ENCODE assay signal across 8 cellular contexts in the genomic region with DNA sequence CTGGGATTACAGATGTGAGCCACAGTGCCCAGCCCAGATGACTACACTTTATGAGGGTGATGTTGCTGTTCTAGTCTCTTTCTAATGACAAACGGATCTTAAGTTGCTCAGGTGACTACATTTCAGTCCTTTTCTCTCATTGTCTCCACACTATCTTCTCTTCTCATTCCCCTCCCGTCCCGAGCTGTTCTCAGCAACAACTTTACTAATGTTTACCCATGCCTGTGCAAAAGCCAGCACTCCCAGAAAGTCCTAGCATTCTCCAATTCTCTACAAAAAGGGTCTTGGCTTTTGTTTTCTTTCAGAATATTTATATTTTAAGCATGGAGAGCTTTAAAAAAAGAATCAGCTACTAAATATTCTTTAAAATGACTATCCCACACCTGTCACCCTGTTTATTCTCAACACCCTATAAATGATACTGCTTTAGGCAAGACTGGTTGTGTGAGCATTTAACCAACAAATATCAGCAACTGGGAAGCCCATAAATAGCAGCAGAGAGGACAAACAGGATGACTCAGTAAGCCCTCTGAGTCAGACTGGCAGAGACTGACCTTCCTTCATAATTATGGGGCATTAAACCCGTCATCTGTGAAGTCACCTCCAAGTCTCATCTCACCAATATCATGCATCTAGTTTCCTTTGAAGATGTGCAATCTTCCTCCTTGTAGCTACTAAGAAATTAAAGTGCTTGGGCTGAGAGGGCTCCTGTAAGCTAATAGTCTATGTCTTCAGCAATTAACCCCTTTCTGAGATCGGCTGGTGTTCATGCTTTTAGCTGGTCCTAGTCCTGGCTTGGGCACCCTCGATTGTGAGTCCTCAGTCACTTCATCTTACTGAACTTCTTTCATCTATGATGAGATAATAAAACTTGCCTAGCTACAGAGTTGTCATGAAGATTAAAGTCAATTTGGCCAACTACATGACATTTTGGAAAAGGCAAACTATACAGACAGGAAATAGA.
DNase-seq lines count a peak whose midpoint lies in the region; ATAC-seq, FAIRE-seq and TF ChIP-seq lines count a peak whose summit lies in the region.
"Not testable (repeated sequence)": the region's sequence is repeated elsewhere in the genome, so short reads cannot be mapped to it uniquely, and the experiment has no call there.

No MANE protein-coding gene starts in this region.

- peaks cover 13% of the 10 kb centered on the region for H3K27me3 Mint-ChIP-seq in HFFc6 (ENCODE audit: insufficient read depth)
- H3K27me3 Mint-ChIP-seq in activated naive CD8-positive, alpha-beta T cell treated with anti-CD3 and anti-CD28 coated beads, Interleukin-2, amount 10 ng/mL, durations not matched to agents 7 days and 5 days, result not testable (repeated sequence)

- TF ChIP-seq CTCF in HFFc6 (IDR thresholded peaks at IDR 0.05); fibroblast of pulmonary artery (IDR thresholded peaks at IDR 0.05; ENCODE audit: low read length, missing control alignments); pancreas (IDR thresholded peaks at IDR 0.05): not testable (repeated sequence)

- not testable (repeated sequence) for H3K36me3 Mint-ChIP-seq in HFFc6 (ENCODE audit: low read depth)
- peaks cover 16% of the 10 kb centered on the region for H3K36me3 Mint-ChIP-seq in activated naive CD8-positive, alpha-beta T cell treated with anti-CD3 and anti-CD28 coated beads, Interleukin-2, amount 10 ng/mL, durations not matched to agents 7 days and 5 days

- not testable (repeated sequence) for H3K36me3 ChIP-seq in pancreas

- H3K27me3 ChIP-seq in pancreas, result not testable (repeated sequence)

- in situ Hi-C loops in Caki2 (cut with HindIII; ENCODE audit: low pct_unique_long_range_greater_than_20kb, low sequenced_read_pairs), result not testable (repeated sequence)

- 57 to 72% methylated on average over 6 of the region's 6 CpGs for WGBS in pancreas, 2 donors

- POLR2A ChIA-PET in activated naive CD8-positive, alpha-beta T cell treated with anti-CD3 and anti-CD28 coated beads, Interleukin-2, amount 10 ng/mL, durations not matched to agents 7 days and 5 days (lab: Charles Lee), result interaction anchor here (0.6 kb wide), 1 partner anchor 10 kb away, joined by 3 read pairs; no protein-coding TSS in a partner anchor

- intact Hi-C loops in pancreas (cut with DNase I), result not testable (repeated sequence)

- DNase-seq in Caki2 (ENCODE audit: low read depth), result peak; percentile 38
- peak; percentile 70 for DNase-seq in HFFc6
- DNase-seq in NK-92 treated with Interleukin-12 subunit alpha and Interleukin-12 subunit beta, amount 100 ng/mL, for 24 hours (lab: John Stamatoyannopoulos, UW), result peak; percentile 20
- DNase-seq in activated naive CD8-positive, alpha-beta T cell treated with anti-CD3 and anti-CD28 coated beads, Interleukin-2, amount 10 ng/mL, durations not matched to agents 7 days and 5 days; pancreas: not testable (repeated sequence)
- DNase-seq in fibroblast of pulmonary artery (ENCODE audit: low read depth), result peak; percentile 47

- not testable (repeated sequence) for FAIRE-seq in pancreas (lab: Jason Lieb, UNC)

- not testable (repeated sequence) for H3K9me3 Mint-ChIP-seq in HFFc6; activated naive CD8-positive, alpha-beta T cell treated with anti-CD3 and anti-CD28 coated beads, Interleukin-2, amount 10 ng/mL, durations not matched to agents 7 days and 5 days

- peak; percentile 68 for ATAC-seq in GM19043 (IDR thresholded peaks at IDR 0.05; ENCODE audit: low read depth, unreplicated experiment)
- ATAC-seq in HG03378 (IDR thresholded peaks at IDR 0.05; ENCODE audit: unreplicated experiment), result peak; percentile 90
- not testable (repeated sequence) for ATAC-seq in activated naive CD8-positive, alpha-beta T cell treated with anti-CD3 and anti-CD28 coated beads, Interleukin-2, amount 10 ng/mL, durations not matched to agents 7 days and 5 days (ENCODE audit: low read depth)
- peak in 3 of 4 donors; percentile 31 to 88 (median 74) for ATAC-seq in pancreas

- not testable (repeated sequence) for H3K4me3 ChIP-seq in fibroblast of pulmonary artery (replicated peaks; ENCODE audit: low read depth, low read length); pancreas

- H3K27ac Mint-ChIP-seq in HFFc6, result peak overlapping the region; percentile 10; the same call in 1 of the 2 replicates
- H3K27ac Mint-ChIP-seq in activated naive CD8-positive, alpha-beta T cell treated with anti-CD3 and anti-CD28 coated beads, Interleukin-2, amount 10 ng/mL, durations not matched to agents 7 days and 5 days, result peak overlapping the region; percentile 37

- H3K27ac ChIP-seq in pancreas, result not testable (repeated sequence)

- not testable (repeated sequence) for H3K4me3 Mint-ChIP-seq in HFFc6; activated naive CD8-positive, alpha-beta T cell treated with anti-CD3 and anti-CD28 coated beads, Interleukin-2, amount 10 ng/mL, durations not matched to agents 7 days and 5 days

- H3K4me1 ChIP-seq in pancreas, result not testable (repeated sequence)

- H3K4me1 Mint-ChIP-seq in HFFc6 (ENCODE audit: low read depth), result peaks cover 11% of the 10 kb centered on the region
- H3K4me1 Mint-ChIP-seq in activated naive CD8-positive, alpha-beta T cell treated with anti-CD3 and anti-CD28 coated beads, Interleukin-2, amount 10 ng/mL, durations not matched to agents 7 days and 5 days, result peaks cover 19% of the 10 kb centered on the region

- H3K9me3 ChIP-seq in pancreas, result not testable (repeated sequence)
